Comparison of ENCODE assay signal across 23 cellular contexts in genomic region chr17:9218068-9218635, GRCh38.
DNase-seq lines count a peak whose midpoint lies in the region; ATAC-seq, FAIRE-seq and TF ChIP-seq lines count a peak whose summit lies in the region.
"Had no signal": no experiment of that assay in that cellular context is flagged by ENCODE, and none has a peak within 500 bp of the region (broad histone marks: within the 10 kb centered on the region; RNA-seq: fewer than 3 reads in every experiment).

No MANE protein-coding gene starts in this region.

- no peak overlapping the region for H3K9ac ChIP-seq in GM23248
- no peak overlapping the region for H3K9ac ChIP-seq in smooth muscle cell (ENCODE audit: low read depth)
- H3K9ac ChIP-seq: neural progenitor cell had no signal

- H3K27ac ChIP-seq in GM23248 (peak overlapping the region; percentile 76), mesodermal cell (ENCODE audit: low read depth, low read length, severe bottlenecking) (peak overlapping the region; percentile 4), smooth muscle cell (ENCODE audit: low read depth) (peak overlapping the region; percentile 58)
- H3K27ac ChIP-seq: neural progenitor cell, VCaP had no signal

- no peaks in the 10 kb centered on the region for H3K79me2 ChIP-seq in GM23248 (ENCODE audit: insufficient read depth)
- no peaks in the 10 kb centered on the region for H3K79me2 ChIP-seq in smooth muscle cell (ENCODE audit: low read depth)

- no peak for DNase-seq in GM23248
- DNase-seq in bronchial epithelial cell (ENCODE audit: low read depth) = no peak
- DNase-seq in smooth muscle cell (lab: John Stamatoyannopoulos, UW; ENCODE audit: unreplicated experiment) = no peak
- DNase-seq in T-helper 1 cell = no peak
- no peak for DNase-seq in NCI-H526 (lab: John Stamatoyannopoulos, UW)
- DNase-seq in NCI-H1417 treated with DMSO at 0.1 percent for 48 hours (lab: John Stamatoyannopoulos, UW) = no peak
- DNase-seq: activated CD4-positive, alpha-beta T cell treated with anti-CD3 and anti-CD28 coated beads, Interleukin-2, amount 50 U/mL, for 48 hours; activated gamma-delta T cell; caudate nucleus; CD4-positive, CD25-positive, alpha-beta regulatory T cell; DMS 273 treated with DMSO at 0.1 percent for 48 hours; midbrain; NCI-H1436 treated with DMSO at 0.1 percent for 48 hours; NCI-H2171 treated with DMSO at 0.1 percent for 48 hours; NCI-H774; OCI-M1 had no signal

- no peak for TF ChIP-seq CTCF in bronchial epithelial cell (IDR thresholded peaks at IDR 0.05; ENCODE audit: insufficient read depth, low read length, severe bottlenecking)
- no peak for TF ChIP-seq CTCF in smooth muscle cell (IDR thresholded peaks at IDR 0.05; ENCODE audit: borderline replicate concordance, insufficient read depth, poor library complexity, severe bottlenecking)

- in situ Hi-C loops in GM23248 (cut with MboI) = no loop called here

- WGBS in GM23248 (ENCODE audit: low coverage in 1 of 2, low lambda C conversion rate in 2 of 2, missing lambda C conversion rate in 2 of 2), 2 experiments = 39 to 44% methylated on average over 8 of the region's 8 CpGs
- WGBS in mesodermal cell (ENCODE audit: insufficient coverage in 2 of 2), 2 experiments = 86 to 88% methylated on average over 7 to 8 of the region's 8 CpGs
- 77% methylated on average over 8 of the region's 8 CpGs for WGBS in smooth muscle cell (ENCODE audit: low lambda C conversion rate)

- H3K36me3 ChIP-seq in GM23248 (ENCODE audit: low read depth) = no peaks in the 10 kb centered on the region
- H3K36me3 ChIP-seq in bronchial epithelial cell (ENCODE audit: control insufficient read depth, insufficient read depth, low read length) = no peaks in the 10 kb centered on the region
- no peaks in the 10 kb centered on the region for H3K36me3 ChIP-seq in mesodermal cell (ENCODE audit: control insufficient read depth, insufficient read depth, low read length)
- no peaks in the 10 kb centered on the region for H3K36me3 ChIP-seq in smooth muscle cell (ENCODE audit: low read depth)
- H3K36me3 ChIP-seq: adrenal gland had no signal

- H4K20me1 ChIP-seq in GM23248 (ENCODE audit: insufficient read depth) = no peaks in the 10 kb centered on the region
- no peaks in the 10 kb centered on the region for H4K20me1 ChIP-seq in smooth muscle cell (ENCODE audit: low read depth)

- no peak overlapping the region for H3K4me3 ChIP-seq in GM23248
- H3K4me3 ChIP-seq in bronchial epithelial cell (ENCODE audit: low read depth, low read length) = no peak overlapping the region
- H3K4me3 ChIP-seq in mesodermal cell (ENCODE audit: extremely low read depth, insufficient read depth, low read length, poor library complexity, severe bottlenecking) = no peak overlapping the region
- H3K4me3 ChIP-seq in smooth muscle cell = no peak overlapping the region
- H3K4me3 ChIP-seq: adrenal gland, neural progenitor cell had no signal

- FAIRE-seq in bronchial epithelial cell (lab: Jason Lieb, UNC) = peak; percentile 28
- FAIRE-seq: G401.6, GM19239 had no signal

- H3K4me1 ChIP-seq in GM23248 (ENCODE audit: insufficient read depth) (peaks cover 12% of the 10 kb centered on the region), mesodermal cell (ENCODE audit: control insufficient read depth, insufficient read depth, low read length, poor library complexity, severe bottlenecking) (peaks cover 8% of the 10 kb centered on the region), smooth muscle cell (ENCODE audit: low read depth) (peaks cover 9% of the 10 kb centered on the region)
- H3K4me1 ChIP-seq: adrenal gland had no signal

- no peaks in the 10 kb centered on the region for H3K9me2 ChIP-seq in GM23248 (ENCODE audit: insufficient read depth)

- no peak for ATAC-seq in GM19351 (IDR thresholded peaks at IDR 0.05; ENCODE audit: unreplicated experiment)

- peaks cover 9% of the 10 kb centered on the region for H3F3A ChIP-seq in GM23248 (ENCODE audit: insufficient read depth)
- no peaks in the 10 kb centered on the region for H3F3A ChIP-seq in smooth muscle cell (ENCODE audit: low read depth)

- no peak overlapping the region for H2AFZ ChIP-seq in GM23248
- no peak overlapping the region for H2AFZ ChIP-seq in smooth muscle cell (ENCODE audit: low read depth)
- H2AFZ ChIP-seq: neural progenitor cell had no signal

- no peak overlapping the region for H3K4me2 ChIP-seq in GM23248 (ENCODE audit: unreplicated experiment)
- no peak overlapping the region for H3K4me2 ChIP-seq in smooth muscle cell
- H3K4me2 ChIP-seq: neural progenitor cell had no signal

- no peaks in the 10 kb centered on the region for H3K9me3 ChIP-seq in GM23248 (ENCODE audit: low read depth)
- H3K9me3 ChIP-seq in mesodermal cell (ENCODE audit: control insufficient read depth, low read length) = peaks cover 8% of the 10 kb centered on the region
- H3K9me3 ChIP-seq in smooth muscle cell (replicated peaks; ENCODE audit: low read depth) = peaks cover 10% of the 10 kb centered on the region

- no peaks in the 10 kb centered on the region for H3K27me3 ChIP-seq in GM23248 (replicated peaks; ENCODE audit: insufficient read depth)
- H3K27me3 ChIP-seq in bronchial epithelial cell (ENCODE audit: control insufficient read depth, insufficient read depth, low read length) = no peaks in the 10 kb centered on the region
- no peaks in the 10 kb centered on the region for H3K27me3 ChIP-seq in smooth muscle cell (ENCODE audit: low read depth)
- H3K27me3 ChIP-seq: adrenal gland had no signal

Comparison
In these comparisons a context has a peak if more than half of its experiments do, and no peak if none do; other contexts are left out.
1. H3K27ac ChIP-seq: peak in every context shown above with its lines; median percentile 76 in GM23248; 58 in smooth muscle cell; 4 in mesodermal cell.